8 cellular contexts compared by ENCODE assay signal in the genomic region with DNA sequence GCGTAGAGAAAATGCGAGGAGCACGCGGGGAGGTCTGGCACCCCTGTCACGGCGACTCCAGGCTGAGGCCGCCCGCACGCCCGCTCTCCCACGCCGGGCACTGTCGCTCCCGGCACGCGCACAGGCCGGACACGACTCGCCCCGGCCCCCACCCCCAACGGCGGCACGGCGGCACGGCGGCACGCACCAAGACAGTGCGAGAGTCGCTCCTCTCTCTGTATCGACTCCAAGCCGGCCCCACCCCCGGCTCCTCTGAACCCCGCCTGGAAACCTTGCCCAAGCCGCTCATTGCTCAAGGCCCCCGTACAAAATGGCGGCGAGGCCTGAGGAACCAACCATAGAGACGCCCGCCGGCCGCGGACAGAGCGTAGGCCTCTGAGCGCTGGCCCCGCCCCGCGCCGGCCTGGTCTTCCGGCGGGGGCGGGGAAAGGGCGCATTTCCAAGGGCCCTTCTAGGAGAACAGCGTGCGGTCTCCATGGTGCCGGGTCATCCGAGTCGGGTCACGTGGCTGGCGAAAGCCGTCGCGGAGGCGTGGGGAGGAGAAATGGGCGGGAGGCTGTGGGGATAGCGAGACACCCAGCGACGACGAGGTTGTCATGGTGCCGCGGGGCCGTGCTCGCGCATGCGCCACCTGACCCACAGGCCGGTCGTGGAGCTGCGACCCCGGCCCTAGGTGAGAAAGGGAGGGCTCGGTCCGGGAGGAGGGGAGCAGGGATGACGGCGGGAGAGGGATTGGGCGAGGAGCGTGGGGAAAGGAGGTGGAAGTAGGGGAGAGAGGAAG. TPM values are rescaled to one million over a fixed set of nuclear protein-coding genes. Genes with fewer than 3 reads are reported as not detected.
DNase-seq lines count a peak whose midpoint lies in the region; ATAC-seq, FAIRE-seq and TF ChIP-seq lines count a peak whose summit lies in the region.

Gene CIPC, plus strand, starts transcription at position 570 of the 781 bp plus-strand sequence. CDS start 7,451 bp downstream, outside the sequence.

- H3K4me1 ChIP-seq in body of pancreas: peaks cover 21% of the 10 kb centered on the region

- peak; percentile 99 for DNase-seq in NCI-H2107 treated with DMSO at 0.1 percent for 48 hours (lab: John Stamatoyannopoulos, UW; ENCODE audit: unreplicated experiment)
- DNase-seq in body of pancreas: peak; percentile 99 to 100 (median 100)
- DNase-seq in iPS DF 19.7 (ENCODE audit: low read depth, low spot score): peak; percentile 91
- DNase-seq in sciatic nerve (ENCODE audit: low spot score): peak; percentile 100

- H3K4me3 ChIP-seq in body of pancreas: peak within 1 kb of the TSS; percentile 72 to 99

- 0 to 1% methylated on average over 23 to 84 of the region's 84 CpGs for WGBS in body of pancreas, 2 donors

- ATAC-seq in GM18520 (IDR thresholded peaks at IDR 0.05; ENCODE audit: unreplicated experiment) (peak; percentile 77), HG03064 (IDR thresholded peaks at IDR 0.05; ENCODE audit: low read depth, unreplicated experiment) (peak; percentile 85), body of pancreas (peak; percentile 96), sciatic nerve (peak; percentile 97)

- peak; percentile 78 for FAIRE-seq in TTC549 (lab: Jason Lieb, UNC)

- H3K27ac ChIP-seq in 22Rv1 (peak within 1 kb of the TSS; percentile 99), body of pancreas (peak within 1 kb of the TSS; percentile 94 to 98 (median 96))

- no peaks in the 10 kb centered on the region for H3K9me3 ChIP-seq in body of pancreas

- TF ChIP-seq POLR2A in body of pancreas (IDR thresholded peaks at IDR 0.05): peak; percentile 39 to 86 (median 83)

- intact Hi-C loops in body of pancreas (cut with DNase I): no loop called here
- intact Hi-C loops in sciatic nerve (cut with DNase I): no loop called here

- H3K36me3 ChIP-seq in body of pancreas (replicated peaks in 1 of 2; ENCODE audit: insufficient read depth in 1 of 2, low read depth in 2 of 2): no peaks in the 10 kb centered on the region

- TF ChIP-seq CTCF in 22Rv1 (IDR thresholded peaks at IDR 0.05) (no peak), body of pancreas (IDR thresholded peaks at IDR 0.05) (peak in 2 of 7 experiments; percentile 8 to 53)

- no peaks in the 10 kb centered on the region for H3K27me3 ChIP-seq in body of pancreas

RNA-seq across cellular contexts. Expression of gene CIPC, which starts in this region (rescaled TPM):
- total RNA-seq in body of pancreas (10 to 100 TPM; 13.7 to 17.1 TPM), sciatic nerve (39.5 TPM)

Comparison
In these comparisons a context has a peak if more than half of its experiments do, and no peak if none do; other contexts are left out.
1. Peak in every context shown above with its lines: DNase-seq, ATAC-seq, H3K4me3 ChIP-seq and H3K27ac ChIP-seq.